1 cellular context compared by ENCODE assay signal in the genomic region with DNA sequence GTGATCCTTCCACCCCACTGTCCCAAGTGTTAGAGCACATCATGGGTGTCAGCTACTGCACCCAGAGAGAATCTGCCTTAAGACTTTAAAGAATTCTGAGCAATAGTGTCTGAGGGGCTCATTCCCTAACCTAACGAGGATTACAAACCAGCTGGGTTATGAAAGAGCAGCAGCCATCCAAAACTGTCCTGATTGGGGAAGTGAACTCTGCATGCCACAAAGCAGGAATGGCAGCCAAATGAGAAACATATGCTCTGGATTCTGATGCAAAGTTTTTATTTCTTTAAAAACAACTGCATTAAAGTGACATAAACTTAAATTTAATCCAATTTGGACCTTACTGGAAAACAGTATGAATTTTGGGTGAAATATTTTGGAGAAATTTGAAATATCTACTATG.
TF ChIP-seq lines count a peak whose summit lies in the region.

No MANE protein-coding gene starts in this region.

TF ChIP-seq in WTC11, 78 proteins besides CTCF, POLR2A, EP300 and RAD21 (continued from another document):
- TF ChIP-seq AR (CRISPR knock-in tag; IDR thresholded peaks at IDR 0.05) (no peak), TEAD4 (CRISPR knock-in tag; IDR thresholded peaks at IDR 0.05) (no peak), SMAD3 (CRISPR knock-in tag; IDR thresholded peaks at IDR 0.05; ENCODE audit: borderline replicate concordance) (no peak), ETV6 (CRISPR knock-in tag; IDR thresholded peaks at IDR 0.05) (no peak), ZNF219 (CRISPR knock-in tag; IDR thresholded peaks at IDR 0.05; ENCODE audit: borderline replicate concordance) (no peak), SMAD4 (CRISPR knock-in tag; IDR thresholded peaks at IDR 0.05) (no peak), ZBTB43 (CRISPR knock-in tag; IDR thresholded peaks at IDR 0.05) (no peak), ZNF263 (CRISPR knock-in tag; IDR thresholded peaks at IDR 0.05; ENCODE audit: low read depth) (no peak), MLX (CRISPR knock-in tag; IDR thresholded peaks at IDR 0.05) (no peak), CREB1 (CRISPR knock-in tag; IDR thresholded peaks at IDR 0.05) (no peak), ZNF138 (CRISPR knock-in tag; conservative IDR thresholded peaks at IDR 0.05) (no peak), ZNF423 (CRISPR knock-in tag; IDR thresholded peaks at IDR 0.05) (no peak), ATF3 (CRISPR knock-in tag; conservative IDR thresholded peaks at IDR 0.05) (no peak), FOXK1 (CRISPR knock-in tag; IDR thresholded peaks at IDR 0.05) (no peak)
- TF ChIP-seq, protein P1, sequence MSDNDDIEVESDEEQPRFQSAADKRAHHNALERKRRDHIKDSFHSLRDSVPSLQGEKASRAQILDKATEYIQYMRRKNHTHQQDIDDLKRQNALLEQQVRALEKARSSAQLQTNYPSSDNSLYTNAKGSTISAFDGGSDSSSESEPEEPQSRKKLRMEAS (CRISPR knock-in tag; IDR thresholded peaks at IDR 0.05) = no peak
- TF ChIP-seq, protein P2, sequence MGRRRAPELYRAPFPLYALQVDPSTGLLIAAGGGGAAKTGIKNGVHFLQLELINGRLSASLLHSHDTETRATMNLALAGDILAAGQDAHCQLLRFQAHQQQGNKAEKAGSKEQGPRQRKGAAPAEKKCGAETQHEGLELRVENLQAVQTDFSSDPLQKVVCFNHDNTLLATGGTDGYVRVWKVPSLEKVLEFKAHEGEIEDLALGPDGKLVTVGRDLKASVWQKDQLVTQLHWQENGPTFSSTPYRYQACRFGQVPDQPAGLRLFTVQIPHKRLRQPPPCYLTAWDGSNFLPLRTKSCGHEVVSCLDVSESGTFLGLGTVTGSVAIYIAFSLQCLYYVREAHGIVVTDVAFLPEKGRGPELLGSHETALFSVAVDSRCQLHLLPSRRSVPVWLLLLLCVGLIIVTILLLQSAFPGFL (CRISPR knock-in tag; IDR thresholded peaks at IDR 0.05; ENCODE audit: borderline replicate concordance) = no peak
